Comparison of ENCODE assay signal across 20 cellular contexts in the genomic region with DNA sequence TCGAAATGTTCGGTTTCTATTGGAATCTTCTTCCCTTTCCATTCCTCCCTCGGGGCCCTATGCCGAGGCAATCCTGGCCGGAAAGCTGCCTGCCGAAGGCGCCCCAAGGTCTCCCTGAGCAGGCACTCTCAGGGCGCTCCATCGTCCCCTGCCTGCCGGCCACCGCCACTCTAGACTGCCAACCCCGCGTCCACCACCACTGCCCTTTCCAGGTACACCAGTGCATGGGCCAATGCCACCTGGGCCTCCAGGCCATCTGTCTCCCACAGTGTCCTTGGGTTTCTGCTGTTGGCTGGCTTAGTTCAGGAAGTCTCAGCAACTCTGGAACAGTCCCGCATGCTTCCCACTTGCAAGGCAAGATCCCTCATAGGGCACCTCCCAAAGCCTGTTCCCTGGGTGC. TPM values are rescaled to one million over a fixed set of nuclear protein-coding genes. Genes with fewer than 3 reads are reported as not detected.
"Had no signal": no experiment of that assay in that cellular context is flagged by ENCODE, and none has a peak within 500 bp of the region (broad histone marks: within the 10 kb centered on the region; RNA-seq: fewer than 3 reads in every experiment).

No MANE protein-coding gene starts in this region.

- H3K27me3 ChIP-seq: neural progenitor cell, tibial nerve, vagina had no signal

- H3K4me1 Mint-ChIP-seq: activated B cell treated with CpG ODN at 0.5 μM for 24 hours had no signal

- H2AFZ ChIP-seq: neural progenitor cell had no signal

- H3K9ac ChIP-seq: neural progenitor cell had no signal

- H3K27me3 Mint-ChIP-seq: activated naive CD8-positive, alpha-beta T cell; stimulated activated naive CD8-positive, alpha-beta T cell treated with anti-CD3 and anti-CD28 coated beads, Interleukin-15, Interleukin-2, amounts not matched to agents 100 ng/mL and 50 ng/mL, for 24 hours had no signal

- H3K4me3 ChIP-seq: dorsolateral prefrontal cortex, lower lobe of right lung, neural progenitor cell, psoas muscle, tibial nerve, vagina had no signal

- H3K36me3 ChIP-seq: lower lobe of right lung, neural progenitor cell, tibial nerve, vagina had no signal

- H3K4me3 Mint-ChIP-seq: activated B cell treated with CpG ODN at 0.5 μM for 24 hours; activated CD4-positive, alpha-beta memory T cell treated with anti-CD3 and anti-CD28 coated beads, Interleukin-2, amount 10 ng/mL, durations not matched to agents 7 days and 5 days; activated CD8-positive, alpha-beta memory T cell treated with anti-CD3 and anti-CD28 coated beads, Interleukin-2, amount 10 ng/mL, durations not matched to agents 7 days and 5 days; activated naive CD8-positive, alpha-beta T cell; neural progenitor cell; stimulated activated naive CD8-positive, alpha-beta T cell treated with anti-CD3 and anti-CD28 coated beads, Interleukin-15, Interleukin-2, amounts not matched to agents 100 ng/mL and 50 ng/mL, for 24 hours had no signal

- ATAC-seq: left colon, psoas muscle, right cardiac atrium had no signal

- H3K9me3 Mint-ChIP-seq: activated B cell treated with CpG ODN at 0.5 μM for 24 hours; stimulated activated naive CD8-positive, alpha-beta T cell treated with anti-CD3 and anti-CD28 coated beads, Interleukin-15, Interleukin-2, amounts not matched to agents 100 ng/mL and 50 ng/mL, for 24 hours had no signal

- H3K27ac Mint-ChIP-seq: activated B cell treated with CpG ODN at 0.5 μM for 24 hours; activated CD4-positive, alpha-beta memory T cell treated with anti-CD3 and anti-CD28 coated beads, Interleukin-2, amount 10 ng/mL, durations not matched to agents 7 days and 5 days; activated CD8-positive, alpha-beta memory T cell treated with anti-CD3 and anti-CD28 coated beads, Interleukin-2, amount 10 ng/mL, durations not matched to agents 7 days and 5 days; activated naive CD8-positive, alpha-beta T cell; neural progenitor cell; stimulated activated naive CD8-positive, alpha-beta T cell treated with anti-CD3 and anti-CD28 coated beads, Interleukin-15, Interleukin-2, amounts not matched to agents 100 ng/mL and 50 ng/mL, for 24 hours had no signal

- H3K4me1 ChIP-seq: lower lobe of right lung, neural progenitor cell, psoas muscle, tibial nerve, vagina had no signal

- H3K27ac ChIP-seq: dorsolateral prefrontal cortex, lower lobe of right lung, neural progenitor cell, psoas muscle, tibial nerve, vagina had no signal

- DNase-seq: activated B cell treated with CpG ODN at 0.5 μM for 24 hours; activated CD4-positive, alpha-beta memory T cell treated with anti-CD3 and anti-CD28 coated beads, Interleukin-2, amount 10 ng/mL, durations not matched to agents 7 days and 5 days; activated CD4-positive, alpha-beta T cell treated with anti-CD3 and anti-CD28 coated beads for 4 hours; activated CD8-positive, alpha-beta memory T cell treated with anti-CD3 and anti-CD28 coated beads, Interleukin-2, amount 10 ng/mL, durations not matched to agents 7 days and 5 days; dorsolateral prefrontal cortex; foreskin fibroblast; hypothalamus; islet precursor cell; left colon; lower lobe of right lung; midbrain; psoas muscle had no signal

- H3K4me2 ChIP-seq: neural progenitor cell had no signal

- H3K9me3 ChIP-seq: lower lobe of right lung, psoas muscle, tibial nerve, vagina had no signal

- H3K36me3 Mint-ChIP-seq: activated CD8-positive, alpha-beta memory T cell treated with anti-CD3 and anti-CD28 coated beads, Interleukin-2, amount 10 ng/mL, durations not matched to agents 7 days and 5 days; activated naive CD8-positive, alpha-beta T cell; neural progenitor cell had no signal

RNA-seq across cellular contexts. Expression of gene CTAG1A, which starts 14.6 kb away (rescaled TPM):
- total RNA-seq: activated B cell treated with CpG ODN at 0.5 μM for 24 hours; activated CD4-positive, alpha-beta memory T cell treated with anti-CD3 and anti-CD28 coated beads, Interleukin-2, amount 10 ng/mL, durations not matched to agents 7 days and 5 days; activated CD8-positive, alpha-beta memory T cell treated with anti-CD3 and anti-CD28 coated beads, Interleukin-2, amount 10 ng/mL, durations not matched to agents 7 days and 5 days; left colon; lower lobe of right lung; osteoblast; psoas muscle; right cardiac atrium; skeletal muscle tissue; tibial nerve; vagina had no signal
- polyA plus RNA-seq: psoas muscle, right cardiac atrium had no signal

RNA-seq across cellular contexts. Expression of gene CTAG1B, which starts 19.6 kb away (rescaled TPM):
- total RNA-seq: activated B cell treated with CpG ODN at 0.5 μM for 24 hours; activated CD4-positive, alpha-beta memory T cell treated with anti-CD3 and anti-CD28 coated beads, Interleukin-2, amount 10 ng/mL, durations not matched to agents 7 days and 5 days; activated CD8-positive, alpha-beta memory T cell treated with anti-CD3 and anti-CD28 coated beads, Interleukin-2, amount 10 ng/mL, durations not matched to agents 7 days and 5 days; left colon; lower lobe of right lung; osteoblast; psoas muscle; right cardiac atrium; skeletal muscle tissue; tibial nerve; vagina had no signal
- polyA plus RNA-seq: psoas muscle, right cardiac atrium had no signal

RNA-seq across cellular contexts. Expression of gene CTAG2, which starts 53.8 kb away (rescaled TPM):
- total RNA-seq: activated B cell treated with CpG ODN at 0.5 μM for 24 hours; activated CD4-positive, alpha-beta memory T cell treated with anti-CD3 and anti-CD28 coated beads, Interleukin-2, amount 10 ng/mL, durations not matched to agents 7 days and 5 days; left colon; lower lobe of right lung; right cardiac atrium; skeletal muscle tissue; tibial nerve; vagina had no signal
- polyA plus RNA-seq: right cardiac atrium had no signal
